ENCODE assay signal across 17 cellular contexts in genomic region chr9:24413651-24414050, GRCh38.
"Had no signal": no experiment of that assay in that cellular context is flagged by ENCODE, and none has a peak within 500 bp of the region (broad histone marks: within the 10 kb centered on the region; RNA-seq: fewer than 3 reads in every experiment).

No MANE protein-coding gene starts in this region.

- FAIRE-seq: endothelial cell of umbilical vein, TTC549 had no signal

- H3K27me3 Mint-ChIP-seq: activated naive CD4-positive, alpha-beta T cell treated with anti-CD3 and anti-CD28 coated beads, Interleukin-2, amount 10 ng/mL, durations not matched to agents 7 days and 5 days; T-helper 17 cell had no signal

- H3K36me3 Mint-ChIP-seq: activated naive CD4-positive, alpha-beta T cell treated with anti-CD3 and anti-CD28 coated beads, Interleukin-2, amount 10 ng/mL, durations not matched to agents 7 days and 5 days; mesothelial cell of epicardium; stimulated activated effector memory CD8-positive, alpha-beta T cell treated with anti-CD3 and anti-CD28 coated beads, Interleukin-12 subunit alpha, Interleukin-12 subunit beta, amount 100 ng/mL, for 72 hours had no signal

- H3K27ac Mint-ChIP-seq: activated naive CD4-positive, alpha-beta T cell treated with anti-CD3 and anti-CD28 coated beads, Interleukin-2, amount 10 ng/mL, durations not matched to agents 7 days and 5 days; activated T-helper 2 cell treated with anti-CD3 and anti-CD28 coated beads, Interferon-gamma antibody, Interleukin-2, Interleukin-4, amounts not matched to agents 10 μg/mL and 5 μg/mL and 100 μg/mL, durations not matched to agents 14 hours and 24 hours and 36 hours; mesothelial cell of epicardium; stimulated activated effector memory CD8-positive, alpha-beta T cell treated with anti-CD3 and anti-CD28 coated beads, Interleukin-12 subunit alpha, Interleukin-12 subunit beta, amount 100 ng/mL, for 72 hours; T-helper 17 cell had no signal

- H3K27me3 ChIP-seq: colonic mucosa, thyroid gland, vagina had no signal

- H3K4me3 ChIP-seq: colonic mucosa, skin epidermis, thyroid gland, vagina had no signal

- DNase-seq: activated CD4-positive, alpha-beta T cell treated with anti-CD3 and anti-CD28 coated beads, Interleukin-2, amount 50 U/mL, for 1 hour; activated naive CD4-positive, alpha-beta T cell treated with anti-CD3 and anti-CD28 coated beads, Interleukin-2, amount 10 ng/mL, durations not matched to agents 7 days and 5 days; activated T-cell treated with anti-CD3 and anti-CD28 coated beads for 4 hours; amygdala; colonic mucosa; effector CD4-positive, alpha-beta T cell; hippocampal formation; T-helper 17 cell; thyroid gland had no signal

- ATAC-seq: stimulated activated effector memory CD8-positive, alpha-beta T cell treated with anti-CD3 and anti-CD28 coated beads, Interleukin-12 subunit alpha, Interleukin-12 subunit beta, amount 100 ng/mL, for 72 hours; T-helper 17 cell had no signal

- H3K36me3 ChIP-seq: colonic mucosa, thyroid gland, vagina had no signal

- H3K9me3 ChIP-seq: colonic mucosa, thyroid gland, vagina had no signal

- H3K4me3 Mint-ChIP-seq: activated naive CD4-positive, alpha-beta T cell treated with anti-CD3 and anti-CD28 coated beads, Interleukin-2, amount 10 ng/mL, durations not matched to agents 7 days and 5 days; mesothelial cell of epicardium; neural crest cell; stimulated activated effector memory CD8-positive, alpha-beta T cell treated with anti-CD3 and anti-CD28 coated beads, Interleukin-12 subunit alpha, Interleukin-12 subunit beta, amount 100 ng/mL, for 72 hours; T-helper 17 cell had no signal

- H3K4me1 ChIP-seq: colonic mucosa, thyroid gland, vagina had no signal

- H3K4me1 Mint-ChIP-seq: activated naive CD4-positive, alpha-beta T cell treated with anti-CD3 and anti-CD28 coated beads, Interleukin-2, amount 10 ng/mL, durations not matched to agents 7 days and 5 days; neural crest cell; stimulated activated effector memory CD8-positive, alpha-beta T cell treated with anti-CD3 and anti-CD28 coated beads, Interleukin-12 subunit alpha, Interleukin-12 subunit beta, amount 100 ng/mL, for 72 hours; T-helper 17 cell had no signal

- H3K27ac ChIP-seq: colonic mucosa, skin epidermis, thyroid gland, vagina had no signal
